In the genomic region with DNA sequence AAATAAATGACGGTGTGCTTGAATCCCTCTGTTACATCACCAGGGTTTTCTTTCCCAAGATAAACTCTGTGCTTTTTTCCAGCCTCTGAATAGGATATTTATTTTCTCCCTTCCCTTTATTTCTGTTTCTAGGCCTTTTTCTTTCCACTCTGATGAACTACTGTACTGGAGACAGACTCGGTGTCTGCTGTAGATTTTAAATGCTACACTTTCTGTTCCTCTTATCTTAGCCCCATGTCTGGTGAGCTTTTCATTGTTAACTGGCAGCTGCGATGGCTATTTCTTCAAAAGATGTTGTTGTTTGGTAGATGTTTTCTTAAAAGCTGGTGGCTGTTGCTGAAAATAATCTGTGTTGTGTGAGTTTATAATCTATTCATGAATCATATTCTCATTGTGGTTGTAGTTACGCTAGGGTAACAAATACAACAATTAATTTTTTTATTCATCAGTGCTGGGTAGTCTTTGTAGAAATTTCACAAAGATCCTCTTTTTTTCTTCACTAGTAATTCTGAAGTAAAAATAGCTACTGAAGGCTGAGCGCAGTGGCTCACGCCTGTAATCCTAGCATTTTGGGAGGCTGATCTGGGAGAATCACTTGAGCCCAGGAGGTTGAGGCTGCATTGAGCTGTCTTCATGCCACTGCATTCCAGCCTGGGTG, we compare ENCODE assay signal across 11 cellular contexts. TPM values are rescaled to one million over a fixed set of nuclear protein-coding genes. Genes with fewer than 3 reads are reported as not detected.
DNase-seq lines count a peak whose midpoint lies in the region; ATAC-seq and TF ChIP-seq lines count a peak whose summit lies in the region.
"Had no signal": no experiment of that assay in that cellular context is flagged by ENCODE, and none has a peak within 500 bp of the region (broad histone marks: within the 10 kb centered on the region; RNA-seq: fewer than 3 reads in every experiment).

No MANE protein-coding gene starts in this region.

- no peaks in the 10 kb centered on the region for H3K27me3 ChIP-seq in heart right ventricle
- no peaks in the 10 kb centered on the region for H3K27me3 ChIP-seq in Peyer's patch
- H3K27me3 ChIP-seq in SK-N-SH (ENCODE audit: insufficient read depth): no peaks in the 10 kb centered on the region

- H3F3A ChIP-seq in SK-N-SH (replicated peaks; ENCODE audit: insufficient read depth): no peaks in the 10 kb centered on the region

- H3K4me1 Mint-ChIP-seq in natural killer cell: peaks cover 57 to 64% of the 10 kb centered on the region in 2 donors

- WGBS in heart right ventricle, 2 donors: 70 to 73% methylated on average over 6 of the region's 6 CpGs
- 92% methylated on average over 6 of the region's 6 CpGs for WGBS in SK-N-SH (ENCODE audit: low lambda C conversion rate)

- peaks cover 0 to 81% (median 25%) of the 10 kb centered on the region in 9 donors for H3K4me1 ChIP-seq in heart right ventricle
- H3K4me1 ChIP-seq in Peyer's patch: peaks cover 0 to 4% (median 2%) of the 10 kb centered on the region in 4 donors
- no peaks in the 10 kb centered on the region for H3K4me1 ChIP-seq in SK-N-SH (ENCODE audit: control insufficient read depth in 1 of 2, insufficient read depth in 2 of 2, low read depth in 1 of 2, low read length in 1 of 2)

- ATAC-seq in GM18909 (IDR thresholded peaks at IDR 0.05; ENCODE audit: poor library complexity, unreplicated experiment) (peak; percentile 88), HG02763 (IDR thresholded peaks at IDR 0.05; ENCODE audit: unreplicated experiment) (peak; percentile 88), natural killer cell (no peak), heart right ventricle (no peak)

- CTCF ChIA-PET in SK-N-SH (lab: Yijun Ruan, JAX): interaction anchor here (0.6 to 0.8 kb wide), 2 partner anchors 16 to 495 kb away, joined by 3 to 4 read pairs; no protein-coding TSS in a partner anchor

- H3K36me3 ChIP-seq in heart right ventricle (peaks cover 0 to 51% (median 2%) of the 10 kb centered on the region in 9 donors), Peyer's patch (peaks cover 0 to 11% (median 0%) of the 10 kb centered on the region in 3 donors), SK-N-SH (replicated peaks in 1 of 2; ENCODE audit: control insufficient read depth in 1 of 2, insufficient read depth in 2 of 2, low read length in 1 of 2) (peaks cover 10 to 13% of the 10 kb centered on the region in 2 experiments)

- DNase-seq in MV-4-11 (lab: John Stamatoyannopoulos, UW): peak; percentile 72
- no peak for DNase-seq in natural killer cell
- DNase-seq in DMS 273 treated with DMSO at 0.1 percent for 48 hours (lab: John Stamatoyannopoulos, UW): no peak
- no peak for DNase-seq in heart right ventricle
- DNase-seq in Peyer's patch: no peak
- no peak for DNase-seq in SK-N-SH
- DNase-seq: activated CD8-positive, alpha-beta memory T cell treated with anti-CD3 and anti-CD28 coated beads for 24 hours; retina had no signal

- H3K36me3 Mint-ChIP-seq in natural killer cell: no peaks in the 10 kb centered on the region

- no peak for TF ChIP-seq RAD21 in SK-N-SH (IDR thresholded peaks at IDR 0.05; ENCODE audit: low read length)

- no peak overlapping the region for H3K4me3 ChIP-seq in heart right ventricle
- H3K4me3 ChIP-seq in Peyer's patch: no peak overlapping the region
- no peak overlapping the region for H3K4me3 ChIP-seq in SK-N-SH (ENCODE audit: low read depth in 2 of 2, low read length in 1 of 2)

- no peak for TF ChIP-seq POLR2A in Peyer's patch (IDR thresholded peaks at IDR 0.05)

- H3K9me3 Mint-ChIP-seq in natural killer cell: no peaks in the 10 kb centered on the region

- H3K27ac Mint-ChIP-seq in natural killer cell: peak overlapping the region; percentile 27 to 39

- H3K9me3 ChIP-seq in heart right ventricle (no peaks in the 10 kb centered on the region), Peyer's patch (no peaks in the 10 kb centered on the region), SK-N-SH (no peaks in the 10 kb centered on the region)

- H2AFZ ChIP-seq in SK-N-SH (ENCODE audit: low read depth): no peak overlapping the region

- H3K9ac ChIP-seq in SK-N-SH: no peak overlapping the region

- POLR2A ChIA-PET in SK-N-SH (lab: Yijun Ruan, JAX): no interaction called here

- no peaks in the 10 kb centered on the region for H3K27me3 Mint-ChIP-seq in natural killer cell (ENCODE audit: low read depth in 2 of 2)

- intact Hi-C loops in natural killer cell (cut with micrococcal nuclease): no loop called here
- intact Hi-C loops in heart right ventricle (cut with DNase I): no loop called here

- no peak for TF ChIP-seq EP300 in SK-N-SH (IDR thresholded peaks at IDR 0.05; ENCODE audit: borderline replicate concordance in 1 of 2, low read depth in 1 of 2, low read length in 1 of 2)

- H3K27ac ChIP-seq in heart right ventricle (peak overlapping the region in 1 of 10 donors; percentile 60), Peyer's patch (peak overlapping the region in 2 of 4 donors; percentile 23 to 67), SK-N-SH (ENCODE audit: low read depth in 2 of 2, low read length in 1 of 2) (no peak overlapping the region)

- H3K9me2 ChIP-seq in SK-N-SH: no peaks in the 10 kb centered on the region

- H3K4me3 Mint-ChIP-seq in natural killer cell: no peak overlapping the region

- TF ChIP-seq CTCF in natural killer cell (IDR thresholded peaks at IDR 0.05): no peak
- TF ChIP-seq CTCF in heart right ventricle (IDR thresholded peaks at IDR 0.05): no peak
- no peak for TF ChIP-seq CTCF in Peyer's patch (IDR thresholded peaks at IDR 0.05)
- TF ChIP-seq CTCF in SK-N-SH (IDR thresholded peaks at IDR 0.05): no peak

- H4K20me1 ChIP-seq in SK-N-SH (ENCODE audit: insufficient read depth): peaks cover 32% of the 10 kb centered on the region

- H3K4me2 ChIP-seq in SK-N-SH: no peak overlapping the region

- H3K79me2 ChIP-seq in SK-N-SH (ENCODE audit: insufficient read depth): peaks cover 71% of the 10 kb centered on the region

TF ChIP-seq in SK-N-SH, 30 proteins besides CTCF, POLR2A, EP300 and RAD21:
- TF ChIP-seq FOXJ3 (CRISPR knock-in tag; IDR thresholded peaks at IDR 0.05): no peak
- no peak for TF ChIP-seq GATA2 (CRISPR knock-in tag; IDR thresholded peaks at IDR 0.05)
- TF ChIP-seq, protein P1, sequence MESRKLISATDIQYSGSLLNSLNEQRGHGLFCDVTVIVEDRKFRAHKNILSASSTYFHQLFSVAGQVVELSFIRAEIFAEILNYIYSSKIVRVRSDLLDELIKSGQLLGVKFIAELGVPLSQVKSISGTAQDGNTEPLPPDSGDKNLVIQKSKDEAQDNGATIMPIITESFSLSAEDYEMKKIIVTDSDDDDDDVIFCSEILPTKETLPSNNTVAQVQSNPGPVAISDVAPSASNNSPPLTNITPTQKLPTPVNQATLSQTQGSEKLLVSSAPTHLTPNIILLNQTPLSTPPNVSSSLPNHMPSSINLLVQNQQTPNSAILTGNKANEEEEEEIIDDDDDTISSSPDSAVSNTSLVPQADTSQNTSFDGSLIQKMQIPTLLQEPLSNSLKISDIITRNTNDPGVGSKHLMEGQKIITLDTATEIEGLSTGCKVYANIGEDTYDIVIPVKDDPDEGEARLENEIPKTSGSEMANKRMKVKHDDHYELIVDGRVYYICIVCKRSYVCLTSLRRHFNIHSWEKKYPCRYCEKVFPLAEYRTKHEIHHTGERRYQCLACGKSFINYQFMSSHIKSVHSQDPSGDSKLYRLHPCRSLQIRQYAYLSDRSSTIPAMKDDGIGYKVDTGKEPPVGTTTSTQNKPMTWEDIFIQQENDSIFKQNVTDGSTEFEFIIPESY (IDR thresholded peaks at IDR 0.05; ENCODE audit: borderline replicate concordance, low read depth): no peak
- TF ChIP-seq SMC3 (IDR thresholded peaks at IDR 0.05; ENCODE audit: low read depth, low read length): no peak
- no peak for TF ChIP-seq CHD2 (IDR thresholded peaks at IDR 0.05; ENCODE audit: low read length, partially characterized antibody)
- TF ChIP-seq POLR2AphosphoS5 (IDR thresholded peaks at IDR 0.05; ENCODE audit: low read depth, low read length): no peak
- TF ChIP-seq MEF2A (IDR thresholded peaks at IDR 0.05; ENCODE audit: borderline replicate concordance, low read depth): no peak
- TF ChIP-seq, protein P2, sequence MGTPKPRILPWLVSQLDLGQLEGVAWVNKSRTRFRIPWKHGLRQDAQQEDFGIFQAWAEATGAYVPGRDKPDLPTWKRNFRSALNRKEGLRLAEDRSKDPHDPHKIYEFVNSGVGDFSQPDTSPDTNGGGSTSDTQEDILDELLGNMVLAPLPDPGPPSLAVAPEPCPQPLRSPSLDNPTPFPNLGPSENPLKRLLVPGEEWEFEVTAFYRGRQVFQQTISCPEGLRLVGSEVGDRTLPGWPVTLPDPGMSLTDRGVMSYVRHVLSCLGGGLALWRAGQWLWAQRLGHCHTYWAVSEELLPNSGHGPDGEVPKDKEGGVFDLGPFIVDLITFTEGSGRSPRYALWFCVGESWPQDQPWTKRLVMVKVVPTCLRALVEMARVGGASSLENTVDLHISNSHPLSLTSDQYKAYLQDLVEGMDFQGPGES (IDR thresholded peaks at IDR 0.05; ENCODE audit: low read depth, low read length): no peak
- TF ChIP-seq NRF1 (IDR thresholded peaks at IDR 0.05; ENCODE audit: low read depth, low read length): no peak
- TF ChIP-seq TCF12 (IDR thresholded peaks at IDR 0.05): no peak
- TF ChIP-seq YY1 (IDR thresholded peaks at IDR 0.05; ENCODE audit: low read depth): no peak
- no peak for TF ChIP-seq GABPA (IDR thresholded peaks at IDR 0.05; ENCODE audit: low read depth)
- no peak for TF ChIP-seq NFIC (IDR thresholded peaks at IDR 0.05; ENCODE audit: borderline replicate concordance)
- TF ChIP-seq SIN3A (IDR thresholded peaks at IDR 0.05; ENCODE audit: borderline replicate concordance, low read depth, low read length): no peak
- TF ChIP-seq, protein P3, sequence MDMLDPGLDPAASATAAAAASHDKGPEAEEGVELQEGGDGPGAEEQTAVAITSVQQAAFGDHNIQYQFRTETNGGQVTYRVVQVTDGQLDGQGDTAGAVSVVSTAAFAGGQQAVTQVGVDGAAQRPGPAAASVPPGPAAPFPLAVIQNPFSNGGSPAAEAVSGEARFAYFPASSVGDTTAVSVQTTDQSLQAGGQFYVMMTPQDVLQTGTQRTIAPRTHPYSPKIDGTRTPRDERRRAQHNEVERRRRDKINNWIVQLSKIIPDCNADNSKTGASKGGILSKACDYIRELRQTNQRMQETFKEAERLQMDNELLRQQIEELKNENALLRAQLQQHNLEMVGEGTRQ (IDR thresholded peaks at IDR 0.05; ENCODE audit: borderline replicate concordance, low read depth, low read length): no peak
- no peak for TF ChIP-seq TAF1 (IDR thresholded peaks at IDR 0.05; ENCODE audit: borderline replicate concordance, low read depth, low read length)
- no peak for TF ChIP-seq RXRA (IDR thresholded peaks at IDR 0.05; ENCODE audit: borderline replicate concordance, low read depth)
- no peak for TF ChIP-seq MXI1 (IDR thresholded peaks at IDR 0.05; ENCODE audit: low read depth, low read length)
- no peak for TF ChIP-seq JUND (IDR thresholded peaks at IDR 0.05)
TF ChIP-seq in SK-N-SH: peak in this region for 0.

RNA-seq across cellular contexts. Expression of a gene that starts 15.6 kb away (rescaled TPM):
- total RNA-seq in natural killer cell (1 to 10 TPM in 2 of 3 donors, not detected in 1; 3.6 to 8.0 TPM), heart right ventricle (not detected), Peyer's patch (not detected)
- polyA plus RNA-seq in heart right ventricle (not detected), SK-N-SH (2012; rRNA removed) (not detected in 2 replicates)
- polyA plus RNA-seq in SK-N-SH (2012; cell fraction: cytosol; rRNA removed): not detected in 2 replicates
- not detected in 2 replicates for polyA plus RNA-seq in SK-N-SH (2012; cell fraction: nucleus; rRNA removed)
- total RNA-seq: RPMI7951 had no signal

Comparison
In these comparisons a context has a peak if more than half of its experiments do, and no peak if none do; other contexts are left out.
1. ATAC-seq: peak in GM18909 (single experiment) and HG02763 (single experiment); none in natural killer cell (0 of 3) and heart right ventricle (0 of 8).